8 cellular contexts compared by ENCODE assay signal in the genomic region with DNA sequence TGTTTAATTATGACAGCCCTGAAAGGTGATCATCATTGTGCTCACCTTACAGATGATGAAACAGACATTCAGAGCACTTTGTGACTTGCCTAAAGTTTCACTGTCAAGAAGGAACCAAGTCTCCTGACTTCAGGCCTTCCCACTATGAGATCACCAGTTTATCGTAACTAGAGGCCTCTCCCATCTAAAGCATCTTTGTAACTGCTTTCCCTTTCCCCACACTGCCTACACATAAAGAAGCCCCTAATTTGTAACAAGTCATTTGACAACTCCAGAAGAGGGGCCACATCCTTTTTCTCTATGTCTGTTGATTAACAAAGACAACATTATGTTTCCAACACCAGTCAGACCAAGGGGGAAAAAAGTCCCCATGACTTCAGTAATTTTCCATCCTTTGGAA. TPM values are rescaled to one million over a fixed set of nuclear protein-coding genes. Genes with fewer than 3 reads are reported as not detected.
A peak's percentile ranks its signal among the peaks of the same experiment; 100 is the strongest.
DNase-seq lines count a peak whose midpoint lies in the region; ATAC-seq and TF ChIP-seq lines count a peak whose summit lies in the region.

No MANE protein-coding gene starts in this region.

- no peaks in the 10 kb centered on the region for H3K9me3 Mint-ChIP-seq in activated naive CD4-positive, alpha-beta T cell treated with anti-CD3 and anti-CD28 coated beads for 36 hours
- no peaks in the 10 kb centered on the region for H3K9me3 Mint-ChIP-seq in IgD-negative memory B cell
- H3K9me3 Mint-ChIP-seq in dendritic cell treated with granulocyte-macrophage colony-stimulating factor and Interleukin-4, amounts not matched to agents 40 ng/mL and 50 ng/mL, for 4 days: no peaks in the 10 kb centered on the region

- H3K27me3 Mint-ChIP-seq in activated naive CD4-positive, alpha-beta T cell treated with anti-CD3 and anti-CD28 coated beads for 36 hours (ENCODE audit: low read depth): no peaks in the 10 kb centered on the region
- H3K27me3 Mint-ChIP-seq in IgD-negative memory B cell: peaks cover 2% of the 10 kb centered on the region
- no peaks in the 10 kb centered on the region for H3K27me3 Mint-ChIP-seq in dendritic cell treated with granulocyte-macrophage colony-stimulating factor and Interleukin-4, amounts not matched to agents 40 ng/mL and 50 ng/mL, for 4 days

- H3K9me3 ChIP-seq in subcutaneous abdominal adipose tissue (ENCODE audit: control insufficient read depth in 5 of 5, low read length in 5 of 5) (no peaks in the 10 kb centered on the region), uterus (no peaks in the 10 kb centered on the region)

- peak overlapping the region; percentile 99 for H3K4me3 Mint-ChIP-seq in activated naive CD4-positive, alpha-beta T cell treated with anti-CD3 and anti-CD28 coated beads for 36 hours
- H3K4me3 Mint-ChIP-seq in IgD-negative memory B cell: peak overlapping the region; percentile 97 to 100 (median 99)
- peak overlapping the region; percentile 85 for H3K4me3 Mint-ChIP-seq in dendritic cell treated with granulocyte-macrophage colony-stimulating factor and Interleukin-4, amounts not matched to agents 40 ng/mL and 50 ng/mL, for 4 days

- no peak for TF ChIP-seq POLR2A in uterus (IDR thresholded peaks at IDR 0.05)

- H3K36me3 ChIP-seq in subcutaneous abdominal adipose tissue (ENCODE audit: control insufficient read depth in 5 of 5, insufficient read depth in 5 of 5, low read length in 5 of 5) (no peaks in the 10 kb centered on the region), uterus (no peaks in the 10 kb centered on the region)

- H3K27ac ChIP-seq in subcutaneous abdominal adipose tissue (ENCODE audit: low read depth, low read length): peak overlapping the region; percentile 43
- no peak overlapping the region for H3K27ac ChIP-seq in uterus

- peaks cover 0 to 28% (median 1%) of the 10 kb centered on the region in 5 donors for H3K4me1 ChIP-seq in subcutaneous abdominal adipose tissue (ENCODE audit: control insufficient read depth in 5 of 5, insufficient read depth in 5 of 5, low read length in 5 of 5)
- no peaks in the 10 kb centered on the region for H3K4me1 ChIP-seq in uterus

- H3K9ac ChIP-seq in subcutaneous abdominal adipose tissue (ENCODE audit: low read length in 5 of 5): peak overlapping the region in 1 of 5 donors; percentile 51

- no peaks in the 10 kb centered on the region for H3K27me3 ChIP-seq in subcutaneous abdominal adipose tissue (ENCODE audit: control insufficient read depth in 5 of 5, insufficient read depth in 4 of 5, low read length in 5 of 5)
- H3K27me3 ChIP-seq in uterus: no peaks in the 10 kb centered on the region

- H3K4me3 ChIP-seq in subcutaneous abdominal adipose tissue (ENCODE audit: low read depth in 1 of 5, low read length in 5 of 5) (peak overlapping the region in 1 of 5 donors; percentile 60), uterus (no peak overlapping the region)

- H3K27ac Mint-ChIP-seq in activated naive CD4-positive, alpha-beta T cell treated with anti-CD3 and anti-CD28 coated beads for 36 hours: peak overlapping the region; percentile 100
- H3K27ac Mint-ChIP-seq in IgD-negative memory B cell: peak overlapping the region; percentile 93 to 96 (median 93)
- peak overlapping the region; percentile 92 for H3K27ac Mint-ChIP-seq in dendritic cell treated with granulocyte-macrophage colony-stimulating factor and Interleukin-4, amounts not matched to agents 40 ng/mL and 50 ng/mL, for 4 days

- peaks cover 41% of the 10 kb centered on the region for H3K36me3 Mint-ChIP-seq in activated naive CD4-positive, alpha-beta T cell treated with anti-CD3 and anti-CD28 coated beads for 36 hours (ENCODE audit: low read depth)
- H3K36me3 Mint-ChIP-seq in IgD-negative memory B cell: peaks cover 5% of the 10 kb centered on the region
- peaks cover 20% of the 10 kb centered on the region for H3K36me3 Mint-ChIP-seq in dendritic cell treated with granulocyte-macrophage colony-stimulating factor and Interleukin-4, amounts not matched to agents 40 ng/mL and 50 ng/mL, for 4 days (ENCODE audit: low read depth)

- H3K4me1 Mint-ChIP-seq in activated naive CD4-positive, alpha-beta T cell treated with anti-CD3 and anti-CD28 coated beads for 36 hours (ENCODE audit: low read depth): peaks cover 52% of the 10 kb centered on the region
- H3K4me1 Mint-ChIP-seq in IgD-negative memory B cell: peaks cover 43 to 54% (median 48%) of the 10 kb centered on the region in 3 donors
- H3K4me1 Mint-ChIP-seq in dendritic cell treated with granulocyte-macrophage colony-stimulating factor and Interleukin-4, amounts not matched to agents 40 ng/mL and 50 ng/mL, for 4 days (ENCODE audit: low read depth): peaks cover 62% of the 10 kb centered on the region

- no peak for TF ChIP-seq CTCF in uterus (IDR thresholded peaks at IDR 0.05)

- CTCF ChIA-PET in activated naive CD4-positive, alpha-beta T cell treated with anti-CD3 and anti-CD28 coated beads for 36 hours (lab: Charles Lee): no interaction called here

- no peak for ATAC-seq in HG03135 (IDR thresholded peaks at IDR 0.05; ENCODE audit: unreplicated experiment)

- peak; percentile 75 for DNase-seq in activated naive CD4-positive, alpha-beta T cell treated with anti-CD3 and anti-CD28 coated beads for 36 hours
- no peak for DNase-seq in activated naive CD4-positive, alpha-beta T cell treated with Interleukin-2 at 50 U/mL for 16 hours
- DNase-seq in posterior vena cava (ENCODE audit: low spot score): no peak
- DNase-seq in uterus: no peak

- intact Hi-C loops in activated naive CD4-positive, alpha-beta T cell treated with anti-CD3 and anti-CD28 coated beads for 36 hours (cut with micrococcal nuclease): loop anchor here (1.0 to 5.0 kb wide), 12 partner anchors 27 to 760 kb away; no protein-coding TSS in a partner anchor
- intact Hi-C loops in dendritic cell treated with granulocyte-macrophage colony-stimulating factor and Interleukin-4, amounts not matched to agents 40 ng/mL and 50 ng/mL, for 4 days (cut with micrococcal nuclease): loop anchor here (5.0 kb wide), 1 partner anchor 47 kb away; no protein-coding TSS in a partner anchor
- intact Hi-C loops in posterior vena cava (cut with DNase I) (no loop called here), uterus (cut with DNase I; ENCODE audit: low total_unique reads) (no loop called here)

RNA-seq across cellular contexts. Expression of gene KLHL6, which starts 1.1 kb away (rescaled TPM):
- total RNA-seq in activated naive CD4-positive, alpha-beta T cell treated with anti-CD3 and anti-CD28 coated beads for 36 hours: 10 to 100 TPM; 82.3 to 82.4 TPM
- polyA plus RNA-seq in IgD-negative memory B cell: 31.3 TPM
- 1 to 10 TPM; 2.0 to 3.0 TPM for total RNA-seq in posterior vena cava
- 1 to 10 TPM in 3 of 4 donors, under 1 TPM in 1; 0.26 to 2.0 (median 1.6) TPM for total RNA-seq in uterus

Comparison
In these comparisons a context has a peak if more than half of its experiments do, and no peak if none do; other contexts are left out.
1. RNA of gene KLHL6, which starts 1.1 kb away (total RNA-seq): 82.3 to 82.4 TPM in activated naive CD4-positive, alpha-beta T cell treated with anti-CD3 and anti-CD28 coated beads for 36 hours; 2.0 to 3.0 TPM in posterior vena cava and 0.26 to 2.0 TPM in uterus; every median in the first group is over 10 times any median in the second.
2. intact Hi-C loops: an anchor here in activated naive CD4-positive, alpha-beta T cell treated with anti-CD3 and anti-CD28 coated beads for 36 hours (1.0 to 5.0 kb wide) and dendritic cell treated with granulocyte-macrophage colony-stimulating factor and Interleukin-4, amounts not matched to agents 40 ng/mL and 50 ng/mL, for 4 days (5.0 kb wide); none called in posterior vena cava and uterus.
3. Peak in every context shown above with its lines, with median percentiles within 50 percentile points of each other: H3K27ac Mint-ChIP-seq and H3K4me3 Mint-ChIP-seq.